ENCODE assay signal across 1 cellular context in the genomic region with DNA sequence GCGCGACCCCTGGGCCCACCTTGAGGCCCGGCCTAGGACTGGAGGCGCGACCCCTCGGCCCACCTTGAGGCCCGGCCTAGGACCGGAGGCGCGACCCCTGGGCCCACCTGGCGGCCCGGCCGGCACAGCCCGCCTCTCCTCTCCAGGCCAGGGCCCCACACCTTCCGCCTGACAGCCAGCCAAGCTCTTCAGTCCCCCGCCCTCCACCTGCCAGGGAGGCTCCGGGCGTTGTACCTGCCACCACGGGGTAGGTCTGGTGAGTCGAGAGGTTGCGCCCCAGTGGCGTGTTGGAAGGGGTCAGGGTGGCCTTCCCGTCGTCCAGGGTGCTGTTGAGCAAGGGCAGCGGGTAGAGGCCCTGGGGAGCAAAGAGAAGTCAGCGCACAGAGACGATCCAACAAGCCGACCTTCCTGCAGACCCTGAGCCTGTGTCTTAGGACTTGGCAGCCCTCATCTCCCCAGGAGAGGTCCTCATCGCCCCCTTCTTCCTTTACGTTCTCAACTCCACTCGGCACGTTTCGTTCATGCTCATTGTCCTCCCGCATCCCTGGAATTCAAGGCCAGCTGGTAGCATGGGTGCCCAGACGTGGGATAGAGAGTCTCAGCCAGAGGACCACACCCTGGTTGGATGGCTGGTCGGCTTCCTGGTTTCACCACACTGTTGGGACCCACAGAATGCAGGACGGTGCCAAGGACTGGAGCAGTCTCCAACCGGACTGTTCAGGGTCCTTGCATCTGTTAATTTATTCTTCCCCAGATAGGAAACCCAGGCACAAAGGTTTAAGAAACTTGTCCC.
TF ChIP-seq lines count a peak whose summit lies in the region.

No MANE protein-coding gene starts in this region.

TF ChIP-seq in GM23338, 12 proteins besides CTCF, POLR2A, EP300 and RAD21 (continued from another document):
- TF ChIP-seq, protein P1, sequence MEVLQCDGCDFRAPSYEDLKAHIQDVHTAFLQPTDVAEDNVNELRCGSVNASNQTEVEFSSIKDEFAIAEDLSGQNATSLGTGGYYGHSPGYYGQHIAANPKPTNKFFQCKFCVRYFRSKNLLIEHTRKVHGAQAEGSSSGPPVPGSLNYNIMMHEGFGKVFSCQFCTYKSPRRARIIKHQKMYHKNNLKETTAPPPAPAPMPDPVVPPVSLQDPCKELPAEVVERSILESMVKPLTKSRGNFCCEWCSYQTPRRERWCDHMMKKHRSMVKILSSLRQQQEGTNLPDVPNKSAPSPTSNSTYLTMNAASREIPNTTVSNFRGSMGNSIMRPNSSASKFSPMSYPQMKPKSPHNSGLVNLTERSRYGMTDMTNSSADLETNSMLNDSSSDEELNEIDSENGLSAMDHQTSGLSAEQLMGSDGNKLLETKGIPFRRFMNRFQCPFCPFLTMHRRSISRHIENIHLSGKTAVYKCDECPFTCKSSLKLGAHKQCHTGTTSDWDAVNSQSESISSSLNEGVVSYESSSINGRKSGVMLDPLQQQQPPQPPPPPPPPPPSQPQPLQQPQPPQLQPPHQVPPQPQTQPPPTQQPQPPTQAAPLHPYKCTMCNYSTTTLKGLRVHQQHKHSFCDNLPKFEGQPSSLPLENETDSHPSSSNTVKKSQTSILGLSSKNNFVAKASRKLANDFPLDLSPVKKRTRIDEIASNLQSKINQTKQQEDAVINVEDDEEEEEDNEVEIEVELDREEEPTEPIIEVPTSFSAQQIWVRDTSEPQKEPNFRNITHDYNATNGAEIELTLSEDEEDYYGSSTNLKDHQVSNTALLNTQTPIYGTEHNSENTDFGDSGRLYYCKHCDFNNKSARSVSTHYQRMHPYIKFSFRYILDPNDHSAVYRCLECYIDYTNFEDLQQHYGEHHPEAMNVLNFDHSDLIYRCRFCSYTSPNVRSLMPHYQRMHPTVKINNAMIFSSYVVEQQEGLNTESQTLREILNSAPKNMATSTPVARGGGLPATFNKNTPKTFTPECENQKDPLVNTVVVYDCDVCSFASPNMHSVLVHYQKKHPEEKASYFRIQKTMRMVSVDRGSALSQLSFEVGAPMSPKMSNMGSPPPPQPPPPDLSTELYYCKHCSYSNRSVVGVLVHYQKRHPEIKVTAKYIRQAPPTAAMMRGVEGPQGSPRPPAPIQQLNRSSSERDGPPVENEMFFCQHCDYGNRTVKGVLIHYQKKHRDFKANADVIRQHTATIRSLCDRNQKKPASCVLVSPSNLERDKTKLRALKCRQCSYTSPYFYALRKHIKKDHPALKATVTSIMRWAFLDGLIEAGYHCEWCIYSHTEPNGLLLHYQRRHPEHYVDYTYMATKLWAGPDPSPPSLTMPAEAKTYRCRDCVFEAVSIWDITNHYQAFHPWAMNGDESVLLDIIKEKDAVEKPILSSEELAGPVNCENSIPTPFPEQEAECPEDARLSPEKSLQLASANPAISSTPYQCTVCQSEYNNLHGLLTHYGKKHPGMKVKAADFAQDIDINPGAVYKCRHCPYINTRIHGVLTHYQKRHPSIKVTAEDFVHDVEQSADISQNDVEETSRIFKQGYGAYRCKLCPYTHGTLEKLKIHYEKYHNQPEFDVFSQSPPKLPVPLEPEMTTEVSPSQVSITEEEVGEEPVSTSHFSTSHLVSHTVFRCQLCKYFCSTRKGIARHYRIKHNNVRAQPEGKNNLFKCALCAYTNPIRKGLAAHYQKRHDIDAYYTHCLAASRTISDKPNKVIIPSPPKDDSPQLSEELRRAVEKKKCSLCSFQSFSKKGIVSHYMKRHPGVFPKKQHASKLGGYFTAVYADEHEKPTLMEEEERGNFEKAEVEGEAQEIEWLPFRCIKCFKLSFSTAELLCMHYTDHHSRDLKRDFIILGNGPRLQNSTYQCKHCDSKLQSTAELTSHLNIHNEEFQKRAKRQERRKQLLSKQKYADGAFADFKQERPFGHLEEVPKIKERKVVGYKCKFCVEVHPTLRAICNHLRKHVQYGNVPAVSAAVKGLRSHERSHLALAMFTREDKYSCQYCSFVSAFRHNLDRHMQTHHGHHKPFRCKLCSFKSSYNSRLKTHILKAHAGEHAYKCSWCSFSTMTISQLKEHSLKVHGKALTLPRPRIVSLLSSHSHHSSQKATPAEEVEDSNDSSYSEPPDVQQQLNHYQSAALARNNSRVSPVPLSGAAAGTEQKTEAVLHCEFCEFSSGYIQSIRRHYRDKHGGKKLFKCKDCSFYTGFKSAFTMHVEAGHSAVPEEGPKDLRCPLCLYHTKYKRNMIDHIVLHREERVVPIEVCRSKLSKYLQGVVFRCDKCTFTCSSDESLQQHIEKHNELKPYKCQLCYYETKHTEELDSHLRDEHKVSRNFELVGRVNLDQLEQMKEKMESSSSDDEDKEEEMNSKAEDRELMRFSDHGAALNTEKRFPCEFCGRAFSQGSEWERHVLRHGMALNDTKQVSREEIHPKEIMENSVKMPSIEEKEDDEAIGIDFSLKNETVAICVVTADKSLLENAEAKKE (CRISPR knock-in tag; IDR thresholded peaks at IDR 0.05) = no peak
- no peak for TF ChIP-seq NANOG (IDR thresholded peaks at IDR 0.05; ENCODE audit: borderline replicate concordance)
- no peak for TF ChIP-seq CREB1 (CRISPR knock-in tag; IDR thresholded peaks at IDR 0.05; ENCODE audit: low read depth)
